Comparison of ENCODE assay signal across 24 cellular contexts in genomic region chr1:184520343-184520742, GRCh38.
DNase-seq lines count a peak whose midpoint lies in the region; TF ChIP-seq lines count a peak whose summit lies in the region.
"Had no signal": no experiment of that assay in that cellular context is flagged by ENCODE, and none has a peak within 500 bp of the region (broad histone marks: within the 10 kb centered on the region; RNA-seq: fewer than 3 reads in every experiment).

No MANE protein-coding gene starts in this region.

- no peaks in the 10 kb centered on the region for H3K27me3 Mint-ChIP-seq in neural crest cell (ENCODE audit: low read depth)
- H3K27me3 Mint-ChIP-seq: type B pancreatic cell had no signal

- peaks cover 12% of the 10 kb centered on the region for H3K36me3 Mint-ChIP-seq in neural crest cell (ENCODE audit: low read depth)
- H3K36me3 Mint-ChIP-seq: CD4-positive, alpha-beta memory T cell had no signal

- no peak overlapping the region for H3K4me3 Mint-ChIP-seq in neural crest cell
- H3K4me3 Mint-ChIP-seq: CD4-positive, alpha-beta memory T cell; T-helper 1 cell treated with Interleukin-12 subunit alpha and Interleukin-12 subunit beta and Interleukin-4 antibody, amounts not matched to agents 30 μg/mL and 1 μg/mL, for 36 hours; type B pancreatic cell had no signal

- H3K27me3 ChIP-seq in GM23248 (replicated peaks; ENCODE audit: insufficient read depth) = no peaks in the 10 kb centered on the region
- H3K27me3 ChIP-seq: breast epithelium, esophagus muscularis mucosa, MG63 had no signal

- H3K27ac Mint-ChIP-seq in neural crest cell (ENCODE audit: unreplicated experiment) = peak overlapping the region; percentile 58
- H3K27ac Mint-ChIP-seq: CD4-positive, alpha-beta memory T cell; T-helper 1 cell treated with Interleukin-12 subunit alpha and Interleukin-12 subunit beta and Interleukin-4 antibody, amounts not matched to agents 30 μg/mL and 1 μg/mL, for 36 hours; type B pancreatic cell had no signal

- H3K4me1 Mint-ChIP-seq in neural crest cell = peaks cover 7% of the 10 kb centered on the region
- H3K4me1 Mint-ChIP-seq: CD4-positive, alpha-beta memory T cell had no signal

- peak; percentile 66 for DNase-seq in GM23248
- peak; percentile 89 for DNase-seq in NCI-H146 (lab: John Stamatoyannopoulos, UW)
- DNase-seq in choroid plexus epithelial cell (ENCODE audit: low read depth) = peak; percentile 10
- no peak for DNase-seq in neural crest cell (ENCODE audit: low read depth, low spot score)
- DNase-seq in NCI-H187 treated with DMSO at 0.1 percent for 48 hours (lab: John Stamatoyannopoulos, UW) = no peak
- DNase-seq in stimulated activated CD4-positive, alpha-beta T cell treated with anti-CD3 and anti-CD28 coated beads, Interleukin-12 subunit alpha, Interleukin-12 subunit beta, amount 100 ng/mL, for 4 hours = no peak
- DNase-seq in activated T-cell treated with anti-CD3 and anti-CD28 coated beads, Interleukin-2, amount 50 U/mL, for 1 hour = no peak
- DNase-seq in OCI-LY7 (ENCODE audit: low spot score) = no peak
- DNase-seq: activated CD4-positive, alpha-beta T cell treated with anti-CD3 and anti-CD28 coated beads for 4 hours; activated naive CD4-positive, alpha-beta T cell treated with Interleukin-2 at 50 U/mL for 16 hours; activated T-cell treated with anti-CD3 and anti-CD28 coated beads, Interleukin-2, amount 50 U/mL, for 48 hours; CD4-positive, alpha-beta memory T cell; cortex of kidney; kidney glomerular epithelial cell; MG63; NCI-H187 had no signal

- TF ChIP-seq CTCF in choroid plexus epithelial cell (conservative IDR thresholded peaks at IDR 0.05; ENCODE audit: low read depth, low read length) = no peak
- TF ChIP-seq CTCF in neural crest cell (conservative IDR thresholded peaks at IDR 0.05) = no peak
- no peak for TF ChIP-seq CTCF in OCI-LY7 (conservative IDR thresholded peaks at IDR 0.05; ENCODE audit: low read length)

- H3K4me2 ChIP-seq in GM23248 (ENCODE audit: unreplicated experiment) (no peak overlapping the region), OCI-LY7 (ENCODE audit: low read length) (no peak overlapping the region)

- H3K4me3 ChIP-seq in GM23248 (no peak overlapping the region), choroid plexus epithelial cell (ENCODE audit: low read depth, low read length) (no peak overlapping the region), OCI-LY7 (ENCODE audit: low read depth, low read length, poor library complexity, severe bottlenecking) (no peak overlapping the region)
- H3K4me3 ChIP-seq: breast epithelium, esophagus muscularis mucosa, K562, MG63, prostate gland, SK-N-MC had no signal

- intact Hi-C loops in OCI-LY7 (cut with micrococcal nuclease; ENCODE audit: unreplicated experiment) = no loop called here

- H3K9me3 Mint-ChIP-seq in neural crest cell = peaks cover 5% of the 10 kb centered on the region
- H3K9me3 Mint-ChIP-seq: CD4-positive, alpha-beta memory T cell; T-helper 1 cell treated with Interleukin-12 subunit alpha and Interleukin-12 subunit beta and Interleukin-4 antibody, amounts not matched to agents 30 μg/mL and 1 μg/mL, for 36 hours had no signal

- POLR2A ChIA-PET in OCI-LY7 (lab: Charles Lee) = interaction anchor here (0.7 kb wide), 1 partner anchor 65 kb away, joined by 3 read pairs; no protein-coding TSS in a partner anchor

- H3F3A ChIP-seq in GM23248 (ENCODE audit: insufficient read depth) = no peaks in the 10 kb centered on the region

- H3K9me3 ChIP-seq in GM23248 (ENCODE audit: low read depth) (no peaks in the 10 kb centered on the region), OCI-LY7 (ENCODE audit: low read length) (no peaks in the 10 kb centered on the region)
- H3K9me3 ChIP-seq: breast epithelium, esophagus muscularis mucosa, prostate gland had no signal

- 8 to 18% methylated on average over 2 of the region's 2 CpGs for WGBS in GM23248 (ENCODE audit: low coverage in 1 of 2, low lambda C conversion rate in 2 of 2, missing lambda C conversion rate in 2 of 2), 2 experiments

- H3K9me2 ChIP-seq in GM23248 (ENCODE audit: insufficient read depth) = no peaks in the 10 kb centered on the region
- no peaks in the 10 kb centered on the region for H3K9me2 ChIP-seq in OCI-LY7 (ENCODE audit: insufficient read depth, low read length)

- H4K20me1 ChIP-seq in GM23248 (ENCODE audit: insufficient read depth) (no peaks in the 10 kb centered on the region), OCI-LY7 (ENCODE audit: insufficient read depth, low read length) (no peaks in the 10 kb centered on the region)

- no peaks in the 10 kb centered on the region for H3K79me2 ChIP-seq in GM23248 (ENCODE audit: insufficient read depth)
- no peaks in the 10 kb centered on the region for H3K79me2 ChIP-seq in OCI-LY7 (ENCODE audit: insufficient read depth, low read depth, low read length)

- H3K4me1 ChIP-seq in GM23248 (ENCODE audit: insufficient read depth) = peaks cover 6% of the 10 kb centered on the region; the same call in 1 of the 2 replicates
- H3K4me1 ChIP-seq in OCI-LY7 (ENCODE audit: insufficient read depth, low read length, poor library complexity, severe bottlenecking) = no peaks in the 10 kb centered on the region
- H3K4me1 ChIP-seq: breast epithelium, prostate gland had no signal

- CTCF ChIA-PET in OCI-LY7 (lab: Charles Lee; ENCODE audit: unreplicated experiment) = no interaction called here

- H3K36me3 ChIP-seq in GM23248 (ENCODE audit: low read depth) (no peaks in the 10 kb centered on the region), OCI-LY7 (ENCODE audit: insufficient read depth, low read length) (no peaks in the 10 kb centered on the region)
- H3K36me3 ChIP-seq: breast epithelium, prostate gland had no signal

- H3K27ac ChIP-seq in GM23248 (no peak overlapping the region; the same call in 1 of the 2 replicates), OCI-LY7 (ENCODE audit: low read depth, low read length, poor library complexity, severe bottlenecking) (no peak overlapping the region)
- H3K27ac ChIP-seq: esophagus muscularis mucosa, prostate gland, RWPE1, SK-N-MC had no signal

- H2AFZ ChIP-seq in GM23248 (peak overlapping the region; percentile 23; the same call in 1 of the 2 replicates), OCI-LY7 (ENCODE audit: low read length) (no peak overlapping the region)

- BruUV-seq in OCI-LY7 (replicated peaks; lab: Mats Ljungman, UMichigan) = no TSS peak

- in situ Hi-C loops in GM23248 (cut with MboI) = no loop called here

- H3K9ac ChIP-seq in GM23248 = no peak overlapping the region

Comparison
In these comparisons a context has a peak if more than half of its experiments do, and no peak if none do; other contexts are left out.
1. DNase-seq: peak in GM23248 (single experiment), NCI-H146 (single experiment) and choroid plexus epithelial cell (single experiment); none in neural crest cell (single experiment), NCI-H187 treated with DMSO at 0.1 percent for 48 hours (single experiment), stimulated activated CD4-positive, alpha-beta T cell treated with anti-CD3 and anti-CD28 coated beads, Interleukin-12 subunit alpha, Interleukin-12 subunit beta, amount 100 ng/mL, for 4 hours (single experiment), activated T-cell treated with anti-CD3 and anti-CD28 coated beads, Interleukin-2, amount 50 U/mL, for 1 hour (single experiment) and OCI-LY7 (single experiment).